ENCODE assay signal across 1 cellular context in genomic region chr11:6531267-6531752, GRCh38.
TF ChIP-seq lines count a peak whose summit lies in the region.

No MANE protein-coding gene starts in this region.

TF ChIP-seq in SK-N-SH, 30 proteins besides CTCF, POLR2A, EP300 and RAD21 (continued from another document):
- TF ChIP-seq, protein P1, sequence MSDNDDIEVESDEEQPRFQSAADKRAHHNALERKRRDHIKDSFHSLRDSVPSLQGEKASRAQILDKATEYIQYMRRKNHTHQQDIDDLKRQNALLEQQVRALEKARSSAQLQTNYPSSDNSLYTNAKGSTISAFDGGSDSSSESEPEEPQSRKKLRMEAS (IDR thresholded peaks at IDR 0.05; ENCODE audit: low read depth), result no peak
- TF ChIP-seq TCF12 (IDR thresholded peaks at IDR 0.05), result no peak
- TF ChIP-seq YY1 (IDR thresholded peaks at IDR 0.05; ENCODE audit: low read depth), result no peak
- TF ChIP-seq SMC3 (IDR thresholded peaks at IDR 0.05; ENCODE audit: low read depth, low read length), result peak; percentile 72
- no peak for TF ChIP-seq TAF1 (IDR thresholded peaks at IDR 0.05; ENCODE audit: borderline replicate concordance, low read depth, low read length)
